Comparison of ENCODE assay signal across 1 cellular context in the genomic region with DNA sequence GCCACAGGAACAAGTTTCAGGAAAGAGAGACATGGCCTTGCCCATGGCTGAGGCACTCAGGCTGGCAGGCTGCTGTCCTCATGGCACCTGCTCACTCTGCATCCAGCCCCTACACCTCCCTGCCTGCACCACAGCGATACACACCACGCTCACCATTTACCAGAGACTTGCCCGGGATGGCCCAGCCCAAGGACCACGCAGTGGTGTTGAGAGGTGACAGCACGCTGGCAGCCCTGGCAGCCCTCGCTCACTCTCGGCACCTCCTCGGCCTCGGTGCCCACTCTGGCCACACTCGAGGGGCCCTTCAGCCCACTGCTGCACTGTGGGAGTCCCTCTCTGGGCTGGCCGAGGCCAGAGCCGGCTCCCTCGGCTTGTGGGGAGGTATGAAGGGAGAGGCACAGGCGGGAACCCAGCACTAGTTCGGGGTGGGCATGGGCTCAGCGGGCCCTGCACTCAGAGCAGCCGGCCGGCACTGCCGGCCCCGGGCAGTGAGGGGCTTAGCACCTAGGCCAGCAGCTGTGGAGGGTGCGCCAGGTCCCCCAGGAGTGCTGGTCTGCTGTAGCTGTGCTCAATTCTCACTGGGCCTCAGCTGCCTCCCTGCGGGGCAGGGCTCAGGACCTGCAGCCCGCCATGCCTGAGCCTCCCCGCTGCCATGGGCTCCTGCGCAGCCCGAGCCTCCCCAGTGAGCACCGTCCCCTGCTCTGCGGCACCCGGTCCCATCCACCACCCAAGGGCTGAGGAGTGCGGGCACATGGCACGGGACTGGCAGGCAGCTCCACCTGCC.
TF ChIP-seq lines count a peak whose summit lies in the region.

No MANE protein-coding gene starts in this region.

TF ChIP-seq in K562, 482 proteins besides CTCF, POLR2A, EP300 and RAD21:
- TF ChIP-seq, protein P1, sequence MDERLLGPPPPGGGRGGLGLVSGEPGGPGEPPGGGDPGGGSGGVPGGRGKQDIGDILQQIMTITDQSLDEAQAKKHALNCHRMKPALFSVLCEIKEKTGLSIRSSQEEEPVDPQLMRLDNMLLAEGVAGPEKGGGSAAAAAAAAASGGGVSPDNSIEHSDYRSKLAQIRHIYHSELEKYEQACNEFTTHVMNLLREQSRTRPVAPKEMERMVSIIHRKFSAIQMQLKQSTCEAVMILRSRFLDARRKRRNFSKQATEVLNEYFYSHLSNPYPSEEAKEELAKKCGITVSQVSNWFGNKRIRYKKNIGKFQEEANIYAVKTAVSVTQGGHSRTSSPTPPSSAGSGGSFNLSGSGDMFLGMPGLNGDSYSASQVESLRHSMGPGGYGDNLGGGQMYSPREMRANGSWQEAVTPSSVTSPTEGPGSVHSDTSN (CRISPR knock-in tag; IDR thresholded peaks at IDR 0.05; ENCODE audit: low read depth), result 0 out of 2 replicates have a peak, but pooled peaks have one; percentile 5
- TF ChIP-seq, protein P1 (tag; conservative IDR thresholded peaks at IDR 0.05; ENCODE audit: low read depth), result no peak
- TF ChIP-seq ZFX (CRISPR knock-in tag; IDR thresholded peaks at IDR 0.05) (no peak), NCOR1 (IDR thresholded peaks at IDR 0.05) (no peak)
